Comparison of ENCODE assay signal across 19 cellular contexts in the genomic region with DNA sequence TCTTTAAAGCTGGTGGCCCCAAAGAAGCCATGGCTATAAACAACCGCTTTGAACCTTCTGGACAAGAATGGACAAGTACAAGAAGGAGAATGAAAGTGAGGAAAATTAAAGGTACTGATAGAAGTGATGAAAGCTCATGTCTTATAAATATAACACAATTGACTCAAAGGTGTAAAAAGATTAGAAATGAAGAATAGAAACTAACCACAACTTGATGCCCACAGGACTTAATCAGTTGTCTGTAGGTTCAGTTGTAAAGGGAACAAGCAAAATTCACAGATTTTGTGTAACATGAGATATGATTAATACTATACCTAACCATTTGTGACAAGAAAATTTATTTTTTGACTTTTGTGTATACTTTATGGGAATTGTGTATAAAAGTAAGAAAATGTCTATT.
A peak's percentile ranks its signal among the peaks of the same experiment; 100 is the strongest.
DNase-seq lines count a peak whose midpoint lies in the region; ATAC-seq and TF ChIP-seq lines count a peak whose summit lies in the region.
"Had no signal": no experiment of that assay in that cellular context is flagged by ENCODE, and none has a peak within 500 bp of the region (broad histone marks: within the 10 kb centered on the region; RNA-seq: fewer than 3 reads in every experiment).

No MANE protein-coding gene starts in this region.

- intact Hi-C loops in natural killer cell (cut with micrococcal nuclease), result no loop called here

- H3K4me1 Mint-ChIP-seq in natural killer cell, result no peaks in the 10 kb centered on the region
- H3K4me1 Mint-ChIP-seq: CD8-positive, alpha-beta memory T cell; IgD-negative memory B cell had no signal

- DNase-seq in natural killer cell (no peak), NCI-H2029 (lab: John Stamatoyannopoulos, UW) (no peak), DMS53 (lab: John Stamatoyannopoulos, UW) (no peak)
- DNase-seq in activated CD4-positive, CD25-positive, alpha-beta regulatory T cell treated with anti-CD3 and anti-CD28 coated beads, Interleukin-2, amount 50 U/mL, for 72 hours, result no peak
- DNase-seq: CD8-positive, alpha-beta memory T cell; DMS79 treated with DMSO at 0.1 percent for 48 hours; GM23248; HCEC 1CT; Kasumi-1; NCI-H1417; NCI-H1930; NCI-H2171; NCI-H774; PC-9 had no signal

- TF ChIP-seq CTCF in natural killer cell (IDR thresholded peaks at IDR 0.05), result no peak

- peaks cover 4 to 5% of the 10 kb centered on the region in 2 donors for H3K9me3 Mint-ChIP-seq in natural killer cell

- H3K36me3 Mint-ChIP-seq in natural killer cell, result no peaks in the 10 kb centered on the region
- H3K36me3 Mint-ChIP-seq: CD8-positive, alpha-beta memory T cell had no signal

- H3K4me3 Mint-ChIP-seq in natural killer cell, result no peak overlapping the region
- H3K4me3 Mint-ChIP-seq: CD8-positive, alpha-beta memory T cell; IgD-negative memory B cell had no signal

- no peaks in the 10 kb centered on the region for H3K27me3 Mint-ChIP-seq in natural killer cell (ENCODE audit: low read depth in 2 of 2)

- ATAC-seq in GM18498 (IDR thresholded peaks at IDR 0.05; ENCODE audit: unreplicated experiment) (peak; percentile 89), GM18861 (IDR thresholded peaks at IDR 0.05; ENCODE audit: unreplicated experiment) (peak; percentile 83), GM21717 (IDR thresholded peaks at IDR 0.05; ENCODE audit: unreplicated experiment) (peak; percentile 76), HG03442 (IDR thresholded peaks at IDR 0.05; ENCODE audit: unreplicated experiment) (peak; percentile 80), natural killer cell (no peak)

- H3K27ac Mint-ChIP-seq in natural killer cell, result no peak overlapping the region
- H3K27ac Mint-ChIP-seq: CD8-positive, alpha-beta memory T cell; IgD-negative memory B cell had no signal

Comparison
In these comparisons a context has a peak if more than half of its experiments do, and no peak if none do; other contexts are left out.
1. ATAC-seq: peak in GM18498 (single experiment), GM18861 (single experiment), GM21717 (single experiment) and HG03442 (single experiment); none in natural killer cell (0 of 3).